In the genomic region with DNA sequence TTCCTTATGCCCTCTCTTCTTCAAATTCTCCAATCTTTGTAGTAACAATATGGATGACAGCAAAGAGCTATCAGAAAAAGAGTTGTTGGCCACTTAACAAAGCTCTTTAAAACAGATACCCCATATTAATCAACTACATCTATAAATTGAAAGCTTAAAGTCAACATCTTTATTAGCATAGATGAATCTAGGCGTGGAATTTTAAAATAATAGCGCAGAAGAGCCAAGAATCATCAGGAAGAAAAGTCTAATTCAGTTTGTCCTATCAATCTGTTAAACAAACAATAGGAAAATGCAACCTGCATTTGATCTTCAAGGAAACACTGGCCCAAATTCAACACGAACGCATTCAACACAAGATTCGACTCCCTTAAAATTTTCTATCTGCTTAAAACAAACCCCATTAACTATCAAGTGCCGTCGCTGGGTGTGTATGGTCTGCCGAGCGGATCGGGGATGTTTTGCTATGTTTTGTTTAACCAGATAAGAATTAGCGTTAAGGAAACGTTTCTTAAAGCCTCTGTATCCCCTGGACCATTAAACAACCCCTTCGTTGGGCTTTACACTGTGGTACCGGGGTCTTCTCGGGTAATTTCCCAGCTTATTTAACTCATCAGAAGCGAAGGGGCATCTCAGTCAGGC, we compare ENCODE assay signal across 8 cellular contexts. TPM values are rescaled to one million over a fixed set of nuclear protein-coding genes. Genes with fewer than 3 reads are reported as not detected.
A peak's percentile ranks its signal among the peaks of the same experiment; 100 is the strongest.
DNase-seq lines count a peak whose midpoint lies in the region; ATAC-seq and TF ChIP-seq lines count a peak whose summit lies in the region.

No MANE protein-coding gene starts in this region.

- peak overlapping the region; percentile 91 to 99 for H3K4me3 Mint-ChIP-seq in activated T-cell treated with anti-CD3 and anti-CD28 coated beads, Interleukin-2, amount 50 U/mL, for 72 hours
- peak overlapping the region; percentile 82 to 99 (median 96) for H3K4me3 Mint-ChIP-seq in IgD-negative memory B cell

- peaks cover 15% of the 10 kb centered on the region for H3K4me1 Mint-ChIP-seq in activated T-cell treated with anti-CD3 and anti-CD28 coated beads, Interleukin-2, amount 50 U/mL, for 72 hours (ENCODE audit: low read depth)
- peaks cover 31 to 40% (median 35%) of the 10 kb centered on the region in 3 donors for H3K4me1 Mint-ChIP-seq in IgD-negative memory B cell

- no peaks in the 10 kb centered on the region for H3K27me3 ChIP-seq in brain microvascular endothelial cell (replicated peaks)
- H3K27me3 ChIP-seq in mononuclear cell (ENCODE audit: insufficient read depth, low read length) = no peaks in the 10 kb centered on the region

- no peaks in the 10 kb centered on the region for H3K9me3 ChIP-seq in mononuclear cell (ENCODE audit: low read depth, low read length)

- DNase-seq in activated T-cell treated with anti-CD3 and anti-CD28 coated beads, Interleukin-2, amount 50 U/mL, for 72 hours = no peak
- no peak for DNase-seq in activated T-cell treated with anti-CD3 and anti-CD28 coated beads, Interleukin-2, amount 50 U/mL, for 1 hour
- DNase-seq in brain microvascular endothelial cell (no peak), NCI-H1105 treated with DMSO at 0.1 percent for 48 hours (lab: John Stamatoyannopoulos, UW) (no peak), T1000 (lab: John Stamatoyannopoulos, UW) (no peak)

- H3K4me3 ChIP-seq in brain microvascular endothelial cell (ENCODE audit: low read depth, low read length) (peak overlapping the region; percentile 85), mononuclear cell (ENCODE audit: low read length) (peak overlapping the region; percentile 90)

- ATAC-seq in activated T-cell treated with anti-CD3 and anti-CD28 coated beads, Interleukin-2, amount 50 U/mL, for 72 hours (replicated peaks in 1 of 2) = no peak
- ATAC-seq in HG02840 (IDR thresholded peaks at IDR 0.05; ENCODE audit: low FRiP score, unreplicated experiment) = no peak

- in situ Hi-C loops in brain microvascular endothelial cell (cut with HindIII; ENCODE audit: low pct_ligation_motif_present, low sequenced_read_pairs) = no loop called here

- peaks cover 56% of the 10 kb centered on the region for H3K4me1 ChIP-seq in mononuclear cell (ENCODE audit: insufficient read depth, low read length)

- H3K27me3 Mint-ChIP-seq in activated T-cell treated with anti-CD3 and anti-CD28 coated beads, Interleukin-2, amount 50 U/mL, for 72 hours (ENCODE audit: low read depth) = no peaks in the 10 kb centered on the region
- H3K27me3 Mint-ChIP-seq in IgD-negative memory B cell = no peaks in the 10 kb centered on the region

- H3K27ac Mint-ChIP-seq in activated T-cell treated with anti-CD3 and anti-CD28 coated beads, Interleukin-2, amount 50 U/mL, for 72 hours = peak overlapping the region; percentile 94
- peak overlapping the region; percentile 91 to 99 (median 99) for H3K27ac Mint-ChIP-seq in IgD-negative memory B cell

- no peak overlapping the region for H3K27ac ChIP-seq in brain microvascular endothelial cell

- H3K36me3 ChIP-seq in brain microvascular endothelial cell (replicated peaks) = no peaks in the 10 kb centered on the region

- no peak for TF ChIP-seq CTCF in brain microvascular endothelial cell (IDR thresholded peaks at IDR 0.05; ENCODE audit: low read depth, low read length, missing control alignments)

- H3K9me3 Mint-ChIP-seq in activated T-cell treated with anti-CD3 and anti-CD28 coated beads, Interleukin-2, amount 50 U/mL, for 72 hours = no peaks in the 10 kb centered on the region
- H3K9me3 Mint-ChIP-seq in IgD-negative memory B cell = no peaks in the 10 kb centered on the region

- H3K36me3 Mint-ChIP-seq in activated T-cell treated with anti-CD3 and anti-CD28 coated beads, Interleukin-2, amount 50 U/mL, for 72 hours (ENCODE audit: insufficient read depth in 2 of 2) = peaks cover 0 to 1% of the 10 kb centered on the region in 2 donors
- H3K36me3 Mint-ChIP-seq in IgD-negative memory B cell = peaks cover 2% of the 10 kb centered on the region

RNA-seq across cellular contexts. Expression of gene LYST, which starts 1.0 kb away (rescaled TPM):
- total RNA-seq in activated T-cell treated with anti-CD3 and anti-CD28 coated beads, Interleukin-2, amount 50 U/mL, for 72 hours = 10 to 100 TPM; 43.9 to 50.7 TPM
- polyA plus RNA-seq in IgD-negative memory B cell = 29.4 TPM
- total RNA-seq in mononuclear cell = 59.6 TPM
